Comparison of ENCODE assay signal across 12 cellular contexts in the genomic region with DNA sequence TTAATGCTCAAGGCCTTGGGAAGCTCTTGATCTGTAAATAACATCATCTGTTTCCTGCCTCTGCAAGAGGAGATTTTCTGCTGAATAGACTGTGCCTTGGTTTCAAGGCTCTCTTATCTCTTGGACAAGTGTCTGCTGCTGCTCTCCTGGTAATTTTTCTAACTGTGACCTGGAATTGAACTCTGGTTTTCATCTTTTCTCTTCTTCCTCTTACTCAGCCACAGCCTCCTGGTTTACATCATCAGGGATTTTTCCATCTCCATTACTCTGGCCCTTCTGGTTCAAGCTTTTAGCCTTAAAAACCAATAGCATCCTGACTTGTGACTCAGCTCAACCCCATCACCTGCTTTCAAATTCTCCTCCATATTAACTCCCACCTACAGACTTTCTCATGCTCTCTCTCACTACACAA. TPM values are rescaled to one million over a fixed set of nuclear protein-coding genes. Genes with fewer than 3 reads are reported as not detected.
A peak's percentile ranks its signal among the peaks of the same experiment; 100 is the strongest.
DNase-seq lines count a peak whose midpoint lies in the region; ATAC-seq, FAIRE-seq and TF ChIP-seq lines count a peak whose summit lies in the region.
"Had no signal": no experiment of that assay in that cellular context is flagged by ENCODE, and none has a peak within 500 bp of the region (broad histone marks: within the 10 kb centered on the region; RNA-seq: fewer than 3 reads in every experiment).

No MANE protein-coding gene starts in this region.

- no peak for DNase-seq in natural killer cell treated with Interleukin-12 subunit alpha and Interleukin-12 subunit beta and Interleukin-15 and Interleukin-18, amount 100 ng/mL, for 72 hours (ENCODE audit: low spot score)
- DNase-seq in natural killer cell (no peak), astrocyte (ENCODE audit: low read depth) (peak; percentile 73), NOMO-1 treated with dmso at 0.1 percent for 144 hours (lab: John Stamatoyannopoulos, UW; ENCODE audit: unreplicated experiment) (no peak), AG08395 (ENCODE audit: low spot score) (no peak), globus pallidus (ENCODE audit: low spot score) (no peak), MG63 (no peak)
- DNase-seq: body of pancreas; NCI-H2227 treated with DMSO at 0.1 percent for 48 hours; stimulated activated CD8-positive, alpha-beta memory T cell treated with anti-CD3 and anti-CD28 coated beads, Interleukin-4, amount 100 ng/mL, for 48 hours had no signal

- H3K36me3 Mint-ChIP-seq in natural killer cell treated with Interleukin-12 subunit alpha and Interleukin-12 subunit beta and Interleukin-15 and Interleukin-18, amount 100 ng/mL, for 72 hours, result peaks cover 9% of the 10 kb centered on the region
- H3K36me3 Mint-ChIP-seq in natural killer cell (no peaks in the 10 kb centered on the region), astrocyte (ENCODE audit: low read depth, unreplicated experiment) (no peaks in the 10 kb centered on the region)

- H3K4me3 Mint-ChIP-seq in natural killer cell treated with Interleukin-12 subunit alpha and Interleukin-12 subunit beta and Interleukin-15 and Interleukin-18, amount 100 ng/mL, for 72 hours, result peak overlapping the region; percentile 9
- no peak overlapping the region for H3K4me3 Mint-ChIP-seq in natural killer cell
- no peak overlapping the region for H3K4me3 Mint-ChIP-seq in astrocyte (ENCODE audit: unreplicated experiment)

- no peaks in the 10 kb centered on the region for H3K79me2 ChIP-seq in astrocyte (ENCODE audit: insufficient read depth, low read length)

- FAIRE-seq in astrocyte (lab: Jason Lieb, UNC), result no peak
- FAIRE-seq: TTC549 had no signal

- H3K9me3 ChIP-seq in astrocyte (ENCODE audit: insufficient read depth, low read depth, low read length), result no peaks in the 10 kb centered on the region
- H3K9me3 ChIP-seq in MG63, result no peaks in the 10 kb centered on the region
- H3K9me3 ChIP-seq: body of pancreas had no signal

- no peak for TF ChIP-seq CTCF in natural killer cell (IDR thresholded peaks at IDR 0.05)
- TF ChIP-seq CTCF in astrocyte (IDR thresholded peaks at IDR 0.05; ENCODE audit: insufficient read depth, low read depth, low read length), result no peak

- H3K27me3 Mint-ChIP-seq in natural killer cell treated with Interleukin-12 subunit alpha and Interleukin-12 subunit beta and Interleukin-15 and Interleukin-18, amount 100 ng/mL, for 72 hours, result peaks cover 3 to 7% of the 10 kb centered on the region in 2 donors
- peaks cover 0 to 3% of the 10 kb centered on the region in 2 donors for H3K27me3 Mint-ChIP-seq in natural killer cell (ENCODE audit: low read depth in 2 of 2)
- H3K27me3 Mint-ChIP-seq in astrocyte (ENCODE audit: low read depth, unreplicated experiment), result no peaks in the 10 kb centered on the region

- peaks cover 5% of the 10 kb centered on the region for H3K9me3 Mint-ChIP-seq in natural killer cell treated with Interleukin-12 subunit alpha and Interleukin-12 subunit beta and Interleukin-15 and Interleukin-18, amount 100 ng/mL, for 72 hours
- H3K9me3 Mint-ChIP-seq in natural killer cell (no peaks in the 10 kb centered on the region), astrocyte (ENCODE audit: unreplicated experiment) (no peaks in the 10 kb centered on the region)

- no peak overlapping the region for H3K9ac ChIP-seq in astrocyte (ENCODE audit: low read length)

- no peak overlapping the region for H2AFZ ChIP-seq in astrocyte (ENCODE audit: low read depth, low read length)

- H3K4me1 ChIP-seq in astrocyte (ENCODE audit: insufficient read depth, low read length), result peaks cover 1% of the 10 kb centered on the region
- H3K4me1 ChIP-seq: body of pancreas had no signal

- H3K36me3 ChIP-seq in astrocyte (ENCODE audit: insufficient read depth, low read length) (no peaks in the 10 kb centered on the region), MG63 (no peaks in the 10 kb centered on the region)

- H3K27me3 ChIP-seq in astrocyte (ENCODE audit: insufficient read depth, low read length) (no peaks in the 10 kb centered on the region), MG63 (no peaks in the 10 kb centered on the region)
- H3K27me3 ChIP-seq: body of pancreas had no signal

- peaks cover 15 to 30% of the 10 kb centered on the region in 2 donors for H3K4me1 Mint-ChIP-seq in natural killer cell treated with Interleukin-12 subunit alpha and Interleukin-12 subunit beta and Interleukin-15 and Interleukin-18, amount 100 ng/mL, for 72 hours (ENCODE audit: low read depth in 2 of 2)
- H3K4me1 Mint-ChIP-seq in natural killer cell, result peaks cover 0 to 18% of the 10 kb centered on the region in 2 donors
- H3K4me1 Mint-ChIP-seq in astrocyte (ENCODE audit: low read depth, unreplicated experiment), result peaks cover 21% of the 10 kb centered on the region

- intact Hi-C loops in natural killer cell (cut with micrococcal nuclease), result no loop called here

- ATAC-seq in natural killer cell treated with Interleukin-12 subunit alpha and Interleukin-12 subunit beta and Interleukin-15 and Interleukin-18, amount 100 ng/mL, for 72 hours, result no peak
- ATAC-seq in natural killer cell (no peak), HG03432 (IDR thresholded peaks at IDR 0.05; ENCODE audit: unreplicated experiment) (peak; percentile 83)
- ATAC-seq: body of pancreas had no signal

- H3K27ac Mint-ChIP-seq in natural killer cell treated with Interleukin-12 subunit alpha and Interleukin-12 subunit beta and Interleukin-15 and Interleukin-18, amount 100 ng/mL, for 72 hours, result no peak overlapping the region
- no peak overlapping the region for H3K27ac Mint-ChIP-seq in natural killer cell
- H3K27ac Mint-ChIP-seq in astrocyte (ENCODE audit: unreplicated experiment), result no peak overlapping the region

- H3K27ac ChIP-seq in astrocyte (ENCODE audit: low read depth, low read length), result no peak overlapping the region
- H3K27ac ChIP-seq: body of pancreas had no signal

- no peak overlapping the region for H3K4me2 ChIP-seq in astrocyte (ENCODE audit: low read length)

- no peaks in the 10 kb centered on the region for H4K20me1 ChIP-seq in astrocyte (ENCODE audit: insufficient read depth, low read length)

- H3K4me3 ChIP-seq in astrocyte (ENCODE audit: insufficient read depth, low read depth, low read length), result no peak overlapping the region
- H3K4me3 ChIP-seq in MG63, result no peak overlapping the region
- H3K4me3 ChIP-seq: body of pancreas had no signal

RNA-seq across cellular contexts. Expression of a gene that starts 49.6 kb away (rescaled TPM):
- total RNA-seq in natural killer cell treated with Interleukin-12 subunit alpha and Interleukin-12 subunit beta and Interleukin-15 and Interleukin-18, amount 100 ng/mL, for 72 hours, result 100 to 1,000 TPM; 129 to 136 TPM
- total RNA-seq in natural killer cell, result under 1 TPM; 0.45 to 0.82 (median 0.47) TPM
- 73.7 and 83.1 TPM in 2 replicates for total RNA-seq in astrocyte
- total RNA-seq in MG63 (2014; rRNA removed; shearing (Covaris generic); ENCODE audit: low replicate concordance), result 0.69 and 1.4 TPM in 2 replicates

RNA-seq across cellular contexts. Expression of a gene that starts 49.6 kb away (rescaled TPM):
- total RNA-seq in natural killer cell treated with Interleukin-12 subunit alpha and Interleukin-12 subunit beta and Interleukin-15 and Interleukin-18, amount 100 ng/mL, for 72 hours, result 100 to 1,000 TPM in 1 of 2 donors, 10 to 100 TPM in 1; 71.4 to 122 TPM
- total RNA-seq in natural killer cell (1 to 10 TPM; 2.6 to 3.9 (median 3.7) TPM), astrocyte (75.2 and 75.8 TPM in 2 replicates)
- 15.8 and 23.9 TPM in 2 replicates for total RNA-seq in MG63 (2014; rRNA removed; shearing (Covaris generic); ENCODE audit: low replicate concordance)

Comparison
In these comparisons a context has a peak if more than half of its experiments do, and no peak if none do; other contexts are left out.
1. RNA of a gene that starts 49.6 kb away (total RNA-seq): 129 to 136 TPM in natural killer cell treated with Interleukin-12 subunit alpha and Interleukin-12 subunit beta and Interleukin-15 and Interleukin-18, amount 100 ng/mL, for 72 hours and 73.7 to 83.1 TPM in astrocyte; 0.69 to 1.4 TPM in MG63 and 0.45 to 0.82 TPM in natural killer cell; every median in the first group is over 10 times any median in the second.